In the genomic region with DNA sequence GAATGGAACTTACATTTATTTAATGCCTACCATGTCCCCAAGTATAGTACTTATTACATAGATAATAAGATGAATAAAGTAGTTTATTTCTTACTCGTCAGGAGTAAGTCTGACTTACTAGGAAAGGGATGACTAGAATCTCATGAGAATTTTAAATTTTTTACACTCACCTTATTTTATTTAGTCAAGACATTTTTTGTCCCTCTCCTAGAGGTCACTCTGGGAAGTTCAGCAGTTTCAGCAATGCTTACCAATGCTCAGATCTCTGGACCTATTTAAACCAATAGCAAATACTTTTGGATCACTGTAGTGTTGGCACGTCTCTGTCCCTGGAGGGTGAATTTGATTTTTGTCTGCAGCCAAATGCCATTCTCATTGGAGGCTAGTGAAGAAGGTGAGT, we compare ENCODE assay signal across 16 cellular contexts.
"Had no signal": no experiment of that assay in that cellular context is flagged by ENCODE, and none has a peak within 500 bp of the region (broad histone marks: within the 10 kb centered on the region; RNA-seq: fewer than 3 reads in every experiment).

No MANE protein-coding gene starts in this region.

- ATAC-seq: left ventricle myocardium superior; mucosa of descending colon; sciatic nerve; stimulated activated effector memory CD8-positive, alpha-beta T cell treated with anti-CD3 and anti-CD28 coated beads, Interleukin-12 subunit alpha, Interleukin-12 subunit beta, amount 100 ng/mL, for 72 hours had no signal

- H3K4me1 ChIP-seq: testis had no signal

- H3K27me3 ChIP-seq: dorsolateral prefrontal cortex, ovary, testis had no signal

- H3K27ac Mint-ChIP-seq: activated naive CD8-positive, alpha-beta T cell; memory B cell; naive B cell had no signal

- H3K4me3 ChIP-seq: dorsolateral prefrontal cortex, mucosa of descending colon, ovary, smooth muscle cell, testis had no signal

- H3K4me2 ChIP-seq: smooth muscle cell had no signal

- H3K27me3 Mint-ChIP-seq: activated naive CD8-positive, alpha-beta T cell; memory B cell; naive B cell had no signal

- DNase-seq: activated CD4-positive, alpha-beta T cell treated with anti-CD3 and anti-CD28 coated beads, Interleukin-2, amount 50 U/mL, for 4 hours; activated T-cell treated with anti-CD3 and anti-CD28 coated beads for 4 hours; dorsolateral prefrontal cortex; erythroblast; left ventricle myocardium superior; mucosa of descending colon; naive B cell; ovary; stimulated activated CD4-positive, alpha-beta T cell treated with anti-CD3 and anti-CD28 coated beads, Interleukin-4, amount 100 ng/mL, for 24 hours; testis had no signal

- H3K9me3 ChIP-seq: mucosa of descending colon, ovary, testis had no signal

- H3K9me3 Mint-ChIP-seq: memory B cell; naive B cell; stimulated activated effector memory CD8-positive, alpha-beta T cell treated with anti-CD3 and anti-CD28 coated beads, Interleukin-12 subunit alpha, Interleukin-12 subunit beta, amount 100 ng/mL, for 72 hours; T-helper 2 cell treated with Interferon-gamma antibody and Interleukin-4, amounts not matched to agents 5 μg/mL and 100 μg/mL, for 36 hours had no signal

- H3K36me3 ChIP-seq: ovary had no signal

- H3K27ac ChIP-seq: dorsolateral prefrontal cortex, ovary, testis had no signal

- H3K36me3 Mint-ChIP-seq: naive B cell; stimulated activated effector memory CD8-positive, alpha-beta T cell treated with anti-CD3 and anti-CD28 coated beads, Interleukin-12 subunit alpha, Interleukin-12 subunit beta, amount 100 ng/mL, for 72 hours had no signal

- H3K4me3 Mint-ChIP-seq: memory B cell; stimulated activated effector memory CD8-positive, alpha-beta T cell treated with anti-CD3 and anti-CD28 coated beads, Interleukin-12 subunit alpha, Interleukin-12 subunit beta, amount 100 ng/mL, for 72 hours had no signal

- H3K4me1 Mint-ChIP-seq: memory B cell, naive B cell had no signal
